ENCODE assay signal across 18 cellular contexts in the genomic region with DNA sequence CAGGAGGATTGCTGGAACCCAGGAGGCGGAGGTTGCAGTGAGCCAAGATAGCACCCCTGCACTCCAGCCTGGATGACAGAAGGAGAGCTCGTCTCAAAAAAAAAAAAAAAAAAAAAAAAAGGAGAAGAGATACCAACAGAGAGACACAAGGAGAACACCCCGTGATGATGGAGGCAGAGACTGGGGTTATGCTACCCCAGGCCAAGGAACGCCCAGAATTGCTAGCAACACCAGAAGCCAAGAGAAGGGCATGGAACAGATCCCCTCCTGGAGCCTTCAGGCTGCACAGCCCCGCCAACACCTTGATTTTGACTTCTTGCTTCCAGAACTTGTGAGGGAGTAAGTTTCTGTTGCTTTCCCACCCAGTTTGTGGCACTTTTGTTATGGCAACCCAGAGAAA.
"Had no signal": no experiment of that assay in that cellular context is flagged by ENCODE, and none has a peak within 500 bp of the region (broad histone marks: within the 10 kb centered on the region; RNA-seq: fewer than 3 reads in every experiment).

No MANE protein-coding gene starts in this region.

- DNase-seq: activated CD4-positive, alpha-beta T cell treated with anti-CD3 and anti-CD28 coated beads, Interleukin-2, amount 10 ng/mL, durations not matched to agents 7 days and 5 days; activated CD8-positive, alpha-beta memory T cell treated with anti-CD3 and anti-CD28 coated beads, Interleukin-2, amount 50 U/mL, for 48 hours; activated naive CD4-positive, alpha-beta T cell; colonic mucosa; esophagus squamous epithelium; left cardiac atrium; midbrain; pancreas; retina; stimulated activated CD4-positive, alpha-beta T cell treated with anti-CD3 and anti-CD28 coated beads, Interleukin-15, amount 100 ng/mL, for 24 hours; stimulated activated CD4-positive, alpha-beta T cell treated with anti-CD3 and anti-CD28 coated beads, Interleukin-4, amount 100 ng/mL, for 1 hour; stimulated activated naive CD4-positive, alpha-beta T cell treated with Interleukin-2 at 50 U/mL for 16 hours; trophoblast cell had no signal

- H3K4me1 ChIP-seq: colonic mucosa had no signal

- H3K9me3 ChIP-seq: colonic mucosa, esophagus squamous epithelium, pancreas, suprapubic skin had no signal

- H3K27me3 Mint-ChIP-seq: activated CD4-positive, alpha-beta T cell treated with anti-CD3 and anti-CD28 coated beads, Interleukin-2, amount 10 ng/mL, durations not matched to agents 7 days and 5 days had no signal

- ATAC-seq: left cardiac atrium, pancreas had no signal

- FAIRE-seq: endothelial cell of umbilical vein, pancreas had no signal

- H3K27ac ChIP-seq: cardiac muscle cell, colonic mucosa, pancreas, skin epidermis, suprapubic skin had no signal

- H3K4me3 ChIP-seq: cardiac muscle cell, colonic mucosa, pancreas, skin epidermis had no signal

- H3K27me3 ChIP-seq: cardiac muscle cell, colonic mucosa, esophagus squamous epithelium, pancreas, suprapubic skin had no signal

- H3K9me3 Mint-ChIP-seq: activated CD4-positive, alpha-beta T cell treated with anti-CD3 and anti-CD28 coated beads, Interleukin-2, amount 10 ng/mL, durations not matched to agents 7 days and 5 days had no signal

- H3K36me3 ChIP-seq: cardiac muscle cell, colonic mucosa, esophagus squamous epithelium, pancreas, suprapubic skin had no signal

- H3K4me3 Mint-ChIP-seq: activated CD4-positive, alpha-beta T cell treated with anti-CD3 and anti-CD28 coated beads, Interleukin-2, amount 10 ng/mL, durations not matched to agents 7 days and 5 days; activated T-helper 1 cell treated with anti-CD3 and anti-CD28 coated beads, Interleukin-12 subunit alpha, Interleukin-12 subunit beta, Interleukin-2, Interleukin-4 antibody, amounts not matched to agents 30 ng/mL and 10 ng/mL and 1 ng/mL, durations not matched to agents 14 hours and 24 hours and 36 hours had no signal

- H3K27ac Mint-ChIP-seq: activated CD4-positive, alpha-beta T cell treated with anti-CD3 and anti-CD28 coated beads, Interleukin-2, amount 10 ng/mL, durations not matched to agents 7 days and 5 days; activated T-helper 1 cell treated with anti-CD3 and anti-CD28 coated beads, Interleukin-12 subunit alpha, Interleukin-12 subunit beta, Interleukin-2, Interleukin-4 antibody, amounts not matched to agents 30 ng/mL and 10 ng/mL and 1 ng/mL, durations not matched to agents 14 hours and 24 hours and 36 hours had no signal
